7 cellular contexts compared by ENCODE assay signal in genomic region chr1:94928293-94928939, GRCh38. TPM values are rescaled to one million over a fixed set of nuclear protein-coding genes. Genes with fewer than 3 reads are reported as not detected.
DNase-seq lines count a peak whose midpoint lies in the region; ATAC-seq, FAIRE-seq and TF ChIP-seq lines count a peak whose summit lies in the region.

No MANE protein-coding gene starts in this region.

- H3K36me3 Mint-ChIP-seq in IgD-negative memory B cell, result peaks cover 2% of the 10 kb centered on the region
- no peaks in the 10 kb centered on the region for H3K36me3 Mint-ChIP-seq in central memory CD8-positive, alpha-beta T cell (ENCODE audit: insufficient read depth)
- H3K36me3 Mint-ChIP-seq in stimulated activated effector memory CD8-positive, alpha-beta T cell treated with anti-CD3 and anti-CD28 coated beads, Interleukin-12 subunit alpha, Interleukin-12 subunit beta, amount 100 ng/mL, for 72 hours, result no peaks in the 10 kb centered on the region

- peak overlapping the region; percentile 52 for H2BK120ac ChIP-seq in mesendoderm (ENCODE audit: low read depth, low read length)

- H3K4me2 ChIP-seq in mesendoderm (ENCODE audit: low read length), result peak overlapping the region; percentile 41

- H4K8ac ChIP-seq in mesendoderm (ENCODE audit: low read depth, low read length), result no peak overlapping the region

- H3K79me1 ChIP-seq in mesendoderm (ENCODE audit: low read length), result peaks cover 6% of the 10 kb centered on the region

- H3K4me1 ChIP-seq in mesendoderm (ENCODE audit: control insufficient read depth, low read depth, low read length) (peaks cover 10% of the 10 kb centered on the region), suprapubic skin (peaks cover 54% of the 10 kb centered on the region)

- H3K36me3 ChIP-seq in mesendoderm (ENCODE audit: control insufficient read depth, insufficient read depth, low read length) (no peaks in the 10 kb centered on the region), suprapubic skin (no peaks in the 10 kb centered on the region)

- no peak overlapping the region for H3K18ac ChIP-seq in mesendoderm (ENCODE audit: low read length)

- TF ChIP-seq POLR2A in suprapubic skin (IDR thresholded peaks at IDR 0.05) (no peak), GM12891 (IDR thresholded peaks at IDR 0.05; ENCODE audit: low read depth, low read length) (no peak)

- H2BK15ac ChIP-seq in mesendoderm (replicated peaks; ENCODE audit: low read depth), result no peak overlapping the region

- peak overlapping the region; percentile 73 for H3K56ac ChIP-seq in mesendoderm (ENCODE audit: low read length)

- H3K4me3 ChIP-seq in mesendoderm (ENCODE audit: low read length) (no peak overlapping the region), suprapubic skin (peak overlapping the region; percentile 67)

- H3K27ac ChIP-seq in mesendoderm (ENCODE audit: low read depth, low read length) (peak overlapping the region; percentile 94), suprapubic skin (peak overlapping the region; percentile 97)

- H3K27me3 Mint-ChIP-seq in IgD-negative memory B cell, result peaks cover 30% of the 10 kb centered on the region
- peaks cover 64% of the 10 kb centered on the region for H3K27me3 Mint-ChIP-seq in central memory CD8-positive, alpha-beta T cell

- no peak for TF ChIP-seq EP300 in suprapubic skin (IDR thresholded peaks at IDR 0.05)

- no peak for DNase-seq in central memory CD8-positive, alpha-beta T cell (ENCODE audit: low spot score in 2 of 2)
- DNase-seq in mesendoderm (no peak), suprapubic skin (ENCODE audit: low spot score in 2 of 2) (no peak), GM12891 (ENCODE audit: insufficient read length, low spot score) (no peak)
- no peak for DNase-seq in stimulated activated effector memory CD8-positive, alpha-beta T cell treated with anti-CD3 and anti-CD28 coated beads, Interleukin-12 subunit alpha, Interleukin-12 subunit beta, amount 100 ng/mL, for 72 hours (ENCODE audit: low spot score in 2 of 2)

- peak overlapping the region; percentile 43 for H3K9ac ChIP-seq in mesendoderm (ENCODE audit: low read length)

- H4K5ac ChIP-seq in mesendoderm (ENCODE audit: low read length), result no peak overlapping the region

- no peaks in the 10 kb centered on the region for H3K9me3 ChIP-seq in suprapubic skin

- H3K4me3 Mint-ChIP-seq in IgD-negative memory B cell, result peak overlapping the region; percentile 44 to 93 (median 86)
- peak overlapping the region; percentile 73 for H3K4me3 Mint-ChIP-seq in central memory CD8-positive, alpha-beta T cell
- H3K4me3 Mint-ChIP-seq in stimulated activated effector memory CD8-positive, alpha-beta T cell treated with anti-CD3 and anti-CD28 coated beads, Interleukin-12 subunit alpha, Interleukin-12 subunit beta, amount 100 ng/mL, for 72 hours, result no peak overlapping the region

- WGBS in mesendoderm (ENCODE audit: extremely low coverage, insufficient coverage, low lambda C conversion rate), result no CpG with 5 or more reads among the region's 7 CpGs
- 69% methylated on average over 7 of the region's 7 CpGs for WGBS in suprapubic skin

- H2AK5ac ChIP-seq in mesendoderm (ENCODE audit: low read length), result peak overlapping the region; percentile 74

- H3K27me3 ChIP-seq in mesendoderm (ENCODE audit: insufficient read depth, low read length, poor library complexity) (no peaks in the 10 kb centered on the region), suprapubic skin (no peaks in the 10 kb centered on the region)

- peak overlapping the region; percentile 48 for H3K23ac ChIP-seq in mesendoderm (ENCODE audit: low read length)

- H3K4me1 Mint-ChIP-seq in IgD-negative memory B cell, result peaks cover 13 to 24% (median 17%) of the 10 kb centered on the region in 3 donors
- H3K4me1 Mint-ChIP-seq in central memory CD8-positive, alpha-beta T cell, result peaks cover 8% of the 10 kb centered on the region
- peaks cover 21% of the 10 kb centered on the region for H3K4me1 Mint-ChIP-seq in stimulated activated effector memory CD8-positive, alpha-beta T cell treated with anti-CD3 and anti-CD28 coated beads, Interleukin-12 subunit alpha, Interleukin-12 subunit beta, amount 100 ng/mL, for 72 hours

- no peak overlapping the region for H2BK5ac ChIP-seq in mesendoderm (ENCODE audit: low read length)

- H3K27ac Mint-ChIP-seq in IgD-negative memory B cell, result no peak overlapping the region
- H3K27ac Mint-ChIP-seq in central memory CD8-positive, alpha-beta T cell (ENCODE audit: low read depth), result no peak overlapping the region
- H3K27ac Mint-ChIP-seq in stimulated activated effector memory CD8-positive, alpha-beta T cell treated with anti-CD3 and anti-CD28 coated beads, Interleukin-12 subunit alpha, Interleukin-12 subunit beta, amount 100 ng/mL, for 72 hours, result no peak overlapping the region

- H3K4ac ChIP-seq in mesendoderm (ENCODE audit: low read depth, low read length), result no peak overlapping the region

- TF ChIP-seq CTCF in suprapubic skin (IDR thresholded peaks at IDR 0.05), result no peak

- H3K79me2 ChIP-seq in mesendoderm (ENCODE audit: control insufficient read depth, insufficient read depth, low read length), result peaks cover 35% of the 10 kb centered on the region

- no peaks in the 10 kb centered on the region for H3K9me3 Mint-ChIP-seq in IgD-negative memory B cell
- no peaks in the 10 kb centered on the region for H3K9me3 Mint-ChIP-seq in central memory CD8-positive, alpha-beta T cell
- no peaks in the 10 kb centered on the region for H3K9me3 Mint-ChIP-seq in stimulated activated effector memory CD8-positive, alpha-beta T cell treated with anti-CD3 and anti-CD28 coated beads, Interleukin-12 subunit alpha, Interleukin-12 subunit beta, amount 100 ng/mL, for 72 hours

- no peak for ATAC-seq in central memory CD8-positive, alpha-beta T cell (replicated peaks; ENCODE audit: extremely low read depth, poor library complexity, severe bottlenecking)
- no peak for ATAC-seq in GM18861 (IDR thresholded peaks at IDR 0.05; ENCODE audit: unreplicated experiment)
- ATAC-seq in stimulated activated effector memory CD8-positive, alpha-beta T cell treated with anti-CD3 and anti-CD28 coated beads, Interleukin-12 subunit alpha, Interleukin-12 subunit beta, amount 100 ng/mL, for 72 hours, result no peak

- FAIRE-seq in GM12891 (lab: Jason Lieb, UNC), result no peak

TF ChIP-seq in GM12891, 5 proteins besides CTCF, POLR2A, EP300 and RAD21:
- TF ChIP-seq POLR2AphosphoS5 (IDR thresholded peaks at IDR 0.05; ENCODE audit: low read depth, low read length) (no peak), PAX5 (IDR thresholded peaks at IDR 0.05; ENCODE audit: insufficient read depth, low read length, severe bottlenecking) (no peak), TAF1 (IDR thresholded peaks at IDR 0.05; ENCODE audit: low read depth, low read length) (no peak), POU2F2 (IDR thresholded peaks at IDR 0.05; ENCODE audit: low read depth, low read length) (no peak), SPI1 (IDR thresholded peaks at IDR 0.05; ENCODE audit: low read depth, low read length) (no peak)

RNA-seq across cellular contexts. Expression of gene CNN3, which starts 1.5 kb away (rescaled TPM):
- polyA plus RNA-seq in IgD-negative memory B cell, result 4.2 TPM
- polyA plus RNA-seq in mesendoderm (2013, experiment 1 of 2), result 219 TPM
- 222 TPM for polyA plus RNA-seq in mesendoderm (2013, experiment 2 of 2)
- total RNA-seq in suprapubic skin, result 10 to 100 TPM; 52.3 to 73.7 (median 58.6) TPM
- polyA plus RNA-seq in GM12891 (2012; ENCODE audit: low read depth, missing spikeins), result 11.5 TPM
